27 cellular contexts compared by ENCODE assay signal in the genomic region with DNA sequence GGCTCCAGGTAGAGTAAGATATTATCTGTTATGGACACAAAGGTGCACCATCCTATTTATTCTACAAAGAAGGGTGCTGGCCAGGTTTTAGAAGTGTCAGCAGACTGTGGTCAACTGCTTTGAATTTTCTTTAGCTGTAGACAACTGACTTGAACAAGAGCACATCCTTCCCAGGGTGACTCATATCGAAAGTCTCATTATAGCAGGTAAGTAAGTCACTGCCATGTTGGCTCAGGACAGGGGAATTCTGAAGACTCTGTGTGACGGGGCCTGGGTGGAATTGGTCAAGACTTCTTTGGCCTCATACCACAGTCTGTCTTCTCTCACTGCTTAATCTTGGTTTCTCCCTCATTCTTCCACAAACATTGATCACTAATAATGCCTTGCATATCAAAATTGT.
DNase-seq lines count a peak whose midpoint lies in the region; FAIRE-seq and TF ChIP-seq lines count a peak whose summit lies in the region.
"Had no signal": no experiment of that assay in that cellular context is flagged by ENCODE, and none has a peak within 500 bp of the region (broad histone marks: within the 10 kb centered on the region; RNA-seq: fewer than 3 reads in every experiment).

No MANE protein-coding gene starts in this region.

- WGBS in mammary epithelial cell (ENCODE audit: low coverage, missing lambda C conversion rate) = 93% methylated on average over 2 of the region's 2 CpGs

- no peak overlapping the region for H3K27ac ChIP-seq in mammary epithelial cell (ENCODE audit: insufficient read depth, low read depth, low read length)
- H3K27ac ChIP-seq: 22Rv1, C4-2B, GM23248 had no signal

- BruUV-seq in mammary epithelial cell (replicated peaks; lab: Mats Ljungman, UMichigan) = no TSS peak
- BruUV-seq in MCF 10A (replicated peaks; lab: Mats Ljungman, UMichigan) = no TSS peak

- peaks cover 9% of the 10 kb centered on the region for H3K9me3 Mint-ChIP-seq in MCF 10A (ENCODE audit: unreplicated experiment)

- H3K27ac Mint-ChIP-seq in MCF 10A (ENCODE audit: low read depth, unreplicated experiment) = no peak overlapping the region
- H3K27ac Mint-ChIP-seq: B cell; CD8-positive, alpha-beta T cell; HFFc6; IgD-negative memory B cell had no signal

- dilution Hi-C loops in mammary epithelial cell (cut with HindIII; ENCODE audit: low sequenced_read_pairs) = no loop called here

- FAIRE-seq in bronchial epithelial cell (lab: Jason Lieb, UNC) = no peak
- FAIRE-seq: GM18507 had no signal

- intact Hi-C loops in mammary epithelial cell (cut with micrococcal nuclease) (no loop called here), MCF 10A (cut with micrococcal nuclease) (no loop called here)

- H3K4me1 ChIP-seq in mammary epithelial cell (ENCODE audit: insufficient read depth, low read length) = no peaks in the 10 kb centered on the region
- H3K4me1 ChIP-seq: HAP-1 had no signal

- H3K36me3 ChIP-seq in mammary epithelial cell (ENCODE audit: insufficient read depth, low read length) (no peaks in the 10 kb centered on the region), bronchial epithelial cell (ENCODE audit: control insufficient read depth, insufficient read depth, low read length) (no peaks in the 10 kb centered on the region)
- H3K36me3 ChIP-seq: HAP-1 had no signal

- H2AFZ ChIP-seq in mammary epithelial cell (ENCODE audit: low read depth, low read length) = no peak overlapping the region
- H2AFZ ChIP-seq: GM23248 had no signal

- H3K4me1 Mint-ChIP-seq in MCF 10A (ENCODE audit: insufficient read depth, unreplicated experiment) = no peaks in the 10 kb centered on the region
- H3K4me1 Mint-ChIP-seq: B cell, IgD-negative memory B cell had no signal

- no peak overlapping the region for H3K4me3 Mint-ChIP-seq in MCF 10A (ENCODE audit: unreplicated experiment)
- H3K4me3 Mint-ChIP-seq: B cell; CD8-positive, alpha-beta T cell; HFFc6; IgD-negative memory B cell had no signal

- no peaks in the 10 kb centered on the region for H3K27me3 Mint-ChIP-seq in MCF 10A (ENCODE audit: insufficient read depth, unreplicated experiment)
- H3K27me3 Mint-ChIP-seq: B cell, IgD-negative memory B cell had no signal

- no peaks in the 10 kb centered on the region for H3K27me3 ChIP-seq in mammary epithelial cell (ENCODE audit: insufficient read depth, low read length)
- no peaks in the 10 kb centered on the region for H3K27me3 ChIP-seq in bronchial epithelial cell (ENCODE audit: control insufficient read depth, insufficient read depth, low read length)

- H3K4me3 ChIP-seq in mammary epithelial cell (replicated peaks in 1 of 3; ENCODE audit: insufficient read depth in 1 of 3, low read depth in 2 of 3, low read length in 3 of 3) (no peak overlapping the region), bronchial epithelial cell (ENCODE audit: low read depth, low read length) (no peak overlapping the region)
- H3K4me3 ChIP-seq: GM23248, HAP-1 had no signal

- H4K20me1 ChIP-seq in mammary epithelial cell (ENCODE audit: insufficient read depth, low read length) = no peaks in the 10 kb centered on the region

- CTCF ChIA-PET in mammary epithelial cell (lab: Charles Lee; ENCODE audit: low non-redundant PET) = no interaction called here
- CTCF ChIA-PET in MCF 10A (lab: Yijun Ruan, JAX) = no interaction called here

- no peaks in the 10 kb centered on the region for H3K79me2 ChIP-seq in mammary epithelial cell (ENCODE audit: insufficient read depth, low read length)

- POLR2A ChIA-PET in MCF 10A (lab: Yijun Ruan, JAX) = no interaction called here

- in situ Hi-C loops in mammary epithelial cell (cut with MboI; ENCODE audit: low sequenced_read_pairs in 2 of 2) = no loop called here

- H3K4me2 ChIP-seq in mammary epithelial cell (ENCODE audit: insufficient read depth, low read depth, low read length) = no peak overlapping the region

- H3K9ac ChIP-seq in mammary epithelial cell (ENCODE audit: insufficient read depth, low read length) = no peak overlapping the region
- H3K9ac ChIP-seq: GM23248 had no signal

- no peaks in the 10 kb centered on the region for H3K36me3 Mint-ChIP-seq in MCF 10A (ENCODE audit: insufficient read depth, unreplicated experiment)
- H3K36me3 Mint-ChIP-seq: CD8-positive, alpha-beta T cell; IgD-negative memory B cell had no signal

- no peaks in the 10 kb centered on the region for H3K9me3 ChIP-seq in mammary epithelial cell (replicated peaks; ENCODE audit: insufficient read depth, low read length)
- H3K9me3 ChIP-seq: HAP-1 had no signal

- DNase-seq in mammary epithelial cell (peak; percentile 16), MCF 10A (ENCODE audit: unreplicated experiment) (no peak), M059J (ENCODE audit: low read depth) (peak; percentile 40), bronchial epithelial cell (ENCODE audit: low read depth) (peak; percentile 4), NCI-H526 treated with DMSO at 0.1 percent for 48 hours (lab: John Stamatoyannopoulos, UW) (no peak), NCI-H2227 (lab: John Stamatoyannopoulos, UW; ENCODE audit: unreplicated experiment) (no peak)
- no peak for DNase-seq in activated naive CD4-positive, alpha-beta T cell treated with Interleukin-2 at 50 U/mL for 16 hours
- DNase-seq: CD8-positive, alpha-beta T cell; DMS 273 treated with DMSO at 0.1 percent for 48 hours; DMS79 treated with DMSO at 0.1 percent for 48 hours; GF-D8; GM23248; HFFc6; MV-4-11; NCI-H1105 treated with DMSO at 0.1 percent for 48 hours; NCI-H146; NCI-H2029; NCI-H446 treated with DMSO at 0.1 percent for 48 hours; NCI-H526; SHP77 treated with DMSO at 0.1 percent for 48 hours; T-helper 1 cell had no signal

- TF ChIP-seq CTCF in mammary epithelial cell (conservative IDR thresholded peaks at IDR 0.05 in 1 of 2, IDR thresholded peaks at IDR 0.05 in 1 of 2; ENCODE audit: extremely low read depth in 1 of 2, insufficient read depth in 1 of 2, low read depth in 1 of 2, low read length in 2 of 2) (no peak), MCF 10A (IDR thresholded peaks at IDR 0.05; ENCODE audit: unreplicated experiment) (no peak), bronchial epithelial cell (IDR thresholded peaks at IDR 0.05; ENCODE audit: insufficient read depth, low read length, severe bottlenecking) (no peak)

Comparison
In these comparisons a context has a peak if more than half of its experiments do, and no peak if none do; other contexts are left out.
1. DNase-seq: peak in mammary epithelial cell (single experiment), M059J (single experiment) and bronchial epithelial cell (single experiment); none in MCF 10A (single experiment), NCI-H526 treated with DMSO at 0.1 percent for 48 hours (single experiment), NCI-H2227 (single experiment) and activated naive CD4-positive, alpha-beta T cell treated with Interleukin-2 at 50 U/mL for 16 hours (single experiment).